ENCODE assay signal across 16 cellular contexts in genomic region chr10:126455766-126456425, GRCh38.
DNase-seq lines count a peak whose midpoint lies in the region; ATAC-seq, FAIRE-seq and TF ChIP-seq lines count a peak whose summit lies in the region.
"Had no signal": no experiment of that assay in that cellular context is flagged by ENCODE, and none has a peak within 500 bp of the region (broad histone marks: within the 10 kb centered on the region; RNA-seq: fewer than 3 reads in every experiment).

No MANE protein-coding gene starts in this region.

- ATAC-seq in HG02973 (IDR thresholded peaks at IDR 0.05; ENCODE audit: unreplicated experiment) (no peak), HG03469 (IDR thresholded peaks at IDR 0.05; ENCODE audit: unreplicated experiment) (no peak)
- ATAC-seq in activated T-cell treated with anti-CD3 and anti-CD28 coated beads, Interleukin-2, amount 50 U/mL, for 4 hours, result no peak
- ATAC-seq: GM12878 had no signal

- FAIRE-seq in bronchial epithelial cell (lab: Jason Lieb, UNC), result no peak
- FAIRE-seq: GM12878, GM18507, H1 had no signal

- peaks cover 12% of the 10 kb centered on the region for H3K4me1 Mint-ChIP-seq in nephron
- H3K4me1 Mint-ChIP-seq in activated T-cell treated with anti-CD3 and anti-CD28 coated beads, Interleukin-2, amount 50 U/mL, for 4 hours (ENCODE audit: low read depth), result no peaks in the 10 kb centered on the region

- H3K9me3 Mint-ChIP-seq in nephron, result peaks cover 4% of the 10 kb centered on the region
- no peaks in the 10 kb centered on the region for H3K9me3 Mint-ChIP-seq in activated T-cell treated with anti-CD3 and anti-CD28 coated beads, Interleukin-2, amount 50 U/mL, for 4 hours

- H3K4me3 Mint-ChIP-seq in nephron, result no peak overlapping the region
- H3K4me3 Mint-ChIP-seq in activated T-cell treated with anti-CD3 and anti-CD28 coated beads, Interleukin-2, amount 50 U/mL, for 4 hours, result no peak overlapping the region
- H3K4me3 Mint-ChIP-seq: CD4-positive, CD25-positive, alpha-beta regulatory T cell had no signal

- peak overlapping the region; percentile 74 to 81 (median 78) for H3K27ac Mint-ChIP-seq in nephron
- H3K27ac Mint-ChIP-seq: CD4-positive, CD25-positive, alpha-beta regulatory T cell had no signal

- TF ChIP-seq CTCF in AG10803 (conservative IDR thresholded peaks at IDR 0.05; ENCODE audit: low read length) (no peak), bronchial epithelial cell (IDR thresholded peaks at IDR 0.05; ENCODE audit: insufficient read depth, low read length, severe bottlenecking) (no peak), fibroblast of villous mesenchyme (IDR thresholded peaks at IDR 0.05; ENCODE audit: insufficient read depth, low read depth, low read length) (no peak), nephron (IDR thresholded peaks at IDR 0.05; ENCODE audit: unreplicated experiment in 3 of 3) (no peak)

- H3K4me3 ChIP-seq in AG10803 (ENCODE audit: low read length) (no peak overlapping the region), bronchial epithelial cell (ENCODE audit: low read depth, low read length) (no peak overlapping the region), fibroblast of villous mesenchyme (ENCODE audit: low read depth, low read length) (no peak overlapping the region)
- H3K4me3 ChIP-seq: BLaER1 treated with 17β-estradiol and CSF1 and Interleukin-3, amounts not matched to agents 10 nM and 100 nM; GM12878; HAP-1 had no signal

- DNase-seq in AG10803 (ENCODE audit: low read depth) (peak; percentile 41), bronchial epithelial cell (ENCODE audit: low read depth) (peak; percentile 23), fibroblast of villous mesenchyme (ENCODE audit: low read depth) (peak; percentile 52), NCI-H2171 treated with DMSO at 0.1 percent for 48 hours (lab: John Stamatoyannopoulos, UW) (no peak)
- DNase-seq in activated T-cell treated with anti-CD3 and anti-CD28 coated beads, Interleukin-2, amount 50 U/mL, for 4 hours, result no peak
- DNase-seq: 8988T; CD4-positive, CD25-positive, alpha-beta regulatory T cell; DMS53 had no signal

- H3K27me3 Mint-ChIP-seq in nephron (ENCODE audit: low read depth), result peaks cover 13% of the 10 kb centered on the region
- no peaks in the 10 kb centered on the region for H3K27me3 Mint-ChIP-seq in activated T-cell treated with anti-CD3 and anti-CD28 coated beads, Interleukin-2, amount 50 U/mL, for 4 hours (ENCODE audit: low read depth)

- H3K27me3 ChIP-seq in bronchial epithelial cell (ENCODE audit: control insufficient read depth, insufficient read depth, low read length), result no peaks in the 10 kb centered on the region
- H3K27me3 ChIP-seq: BLaER1 treated with 17β-estradiol and CSF1 and Interleukin-3, amounts not matched to agents 10 nM and 100 nM had no signal

- H3K36me3 Mint-ChIP-seq in nephron (ENCODE audit: low read depth), result no peaks in the 10 kb centered on the region
- no peaks in the 10 kb centered on the region for H3K36me3 Mint-ChIP-seq in activated T-cell treated with anti-CD3 and anti-CD28 coated beads, Interleukin-2, amount 50 U/mL, for 4 hours (ENCODE audit: insufficient read depth)
- H3K36me3 Mint-ChIP-seq: CD4-positive, CD25-positive, alpha-beta regulatory T cell had no signal

- H3K36me3 ChIP-seq in bronchial epithelial cell (ENCODE audit: control insufficient read depth, insufficient read depth, low read length), result no peaks in the 10 kb centered on the region
- H3K36me3 ChIP-seq: BLaER1 treated with 17β-estradiol and CSF1 and Interleukin-3, amounts not matched to agents 10 nM and 100 nM; HAP-1 had no signal

Comparison
In these comparisons a context has a peak if more than half of its experiments do, and no peak if none do; other contexts are left out.
1. DNase-seq: peak in AG10803 (single experiment), bronchial epithelial cell (single experiment) and fibroblast of villous mesenchyme (single experiment); none in activated T-cell treated with anti-CD3 and anti-CD28 coated beads, Interleukin-2, amount 50 U/mL, for 4 hours (single experiment) and NCI-H2171 treated with DMSO at 0.1 percent for 48 hours (single experiment).